ENCODE assay signal across 1 cellular context in the genomic region with DNA sequence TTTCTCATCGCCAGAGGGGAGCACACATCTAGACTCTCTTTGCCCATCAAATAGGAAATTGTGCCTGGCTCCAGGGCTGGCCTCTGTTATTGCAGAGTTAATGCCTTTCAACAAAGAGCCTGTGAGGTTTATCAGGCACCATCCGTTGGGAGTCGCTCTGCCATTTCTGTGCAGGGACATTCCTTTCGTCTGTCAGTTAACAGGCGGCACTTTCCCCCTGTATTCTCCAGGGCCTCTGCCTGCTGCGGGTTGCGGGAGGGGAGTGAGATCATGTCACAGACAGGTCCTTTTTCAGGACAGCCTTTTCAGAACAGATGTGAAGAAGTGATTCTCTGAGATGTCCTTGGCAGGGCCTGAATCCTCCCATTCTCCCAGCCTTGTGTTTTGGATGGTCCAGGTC.
TF ChIP-seq lines count a peak whose summit lies in the region.

No MANE protein-coding gene starts in this region.

TF ChIP-seq in H1, 55 proteins besides CTCF, POLR2A, EP300 and RAD21:
- no peak for TF ChIP-seq CBX5 (IDR thresholded peaks at IDR 0.05; ENCODE audit: low read depth, low read length)
- no peak for TF ChIP-seq SAP30 (IDR thresholded peaks at IDR 0.05; ENCODE audit: insufficient read depth, insufficient replicate concordance, low read length)
- TF ChIP-seq EGR1 (IDR thresholded peaks at IDR 0.05; ENCODE audit: borderline replicate concordance, low read depth, low read length), result no peak
- TF ChIP-seq E2F6 (IDR thresholded peaks at IDR 0.05), result no peak
- no peak for TF ChIP-seq KDM4A (IDR thresholded peaks at IDR 0.05; ENCODE audit: low read depth, low read length, severe bottlenecking)
- TF ChIP-seq JUND (IDR thresholded peaks at IDR 0.05; ENCODE audit: low read length), result no peak
- no peak for TF ChIP-seq SP4 (IDR thresholded peaks at IDR 0.05; ENCODE audit: low read length)
- TF ChIP-seq HDAC2 (IDR thresholded peaks at IDR 0.05; ENCODE audit: borderline replicate concordance in 1 of 2, low read depth in 2 of 2, low read length in 2 of 2), result no peak
- TF ChIP-seq BCL11A (IDR thresholded peaks at IDR 0.05; ENCODE audit: low read depth in 2 of 2, low read length in 2 of 2), result no peak
